Comparison of ENCODE assay signal across 23 cellular contexts in genomic region chr12:3107954-3108353, GRCh38. TPM values are rescaled to one million over a fixed set of nuclear protein-coding genes. Genes with fewer than 3 reads are reported as not detected.
DNase-seq lines count a peak whose midpoint lies in the region; FAIRE-seq and TF ChIP-seq lines count a peak whose summit lies in the region.
"Had no signal": no experiment of that assay in that cellular context is flagged by ENCODE, and none has a peak within 500 bp of the region (broad histone marks: within the 10 kb centered on the region; RNA-seq: fewer than 3 reads in every experiment).

No MANE protein-coding gene starts in this region.

- H3K27me3 ChIP-seq in breast epithelium: no peaks in the 10 kb centered on the region
- H3K27me3 ChIP-seq: BE2C, cardiac muscle cell, tibial nerve had no signal

- H3K4me1 ChIP-seq in breast epithelium: peaks cover 0 to 4% of the 10 kb centered on the region in 2 donors
- peaks cover 58 to 65% of the 10 kb centered on the region in 2 donors for H3K4me1 ChIP-seq in kidney (ENCODE audit: control insufficient read depth in 1 of 2, insufficient read depth in 1 of 2, low read depth in 1 of 2, low read length in 2 of 2)
- H3K4me1 ChIP-seq: prostate gland had no signal

- no peak overlapping the region for H3K27ac Mint-ChIP-seq in MCF 10A (ENCODE audit: low read depth, unreplicated experiment)

- TF ChIP-seq CTCF in MCF 10A (IDR thresholded peaks at IDR 0.05; ENCODE audit: unreplicated experiment): no peak
- no peak for TF ChIP-seq CTCF in breast epithelium (IDR thresholded peaks at IDR 0.05)
- no peak for TF ChIP-seq CTCF in kidney (IDR thresholded peaks at IDR 0.05; ENCODE audit: borderline replicate concordance, extremely low read depth, insufficient read depth)

- H3K36me3 Mint-ChIP-seq in MCF 10A (ENCODE audit: insufficient read depth, unreplicated experiment): no peaks in the 10 kb centered on the region

- POLR2A ChIA-PET in MCF 10A (lab: Yijun Ruan, JAX): no interaction called here

- H3K9me3 Mint-ChIP-seq in MCF 10A (ENCODE audit: unreplicated experiment): no peaks in the 10 kb centered on the region

- CTCF ChIA-PET in MCF 10A (lab: Yijun Ruan, JAX): no interaction called here

- H3K27ac ChIP-seq in breast epithelium (no peak overlapping the region), kidney (ENCODE audit: low read depth in 2 of 2, low read length in 2 of 2) (peak overlapping the region; percentile 62 to 75)
- H3K27ac ChIP-seq: cardiac muscle cell, prostate gland had no signal

- no peak for TF ChIP-seq POLR2A in breast epithelium (IDR thresholded peaks at IDR 0.05)

- no peak overlapping the region for H3K4me3 Mint-ChIP-seq in MCF 10A (ENCODE audit: unreplicated experiment)

- H3K27me3 Mint-ChIP-seq in MCF 10A (ENCODE audit: insufficient read depth, unreplicated experiment): no peaks in the 10 kb centered on the region

- FAIRE-seq in kidney (lab: Jason Lieb, UNC) (no peak), urothelium cell line (lab: Jason Lieb, UNC) (peak; percentile 79), frontal cortex (lab: Jason Lieb, UNC) (no peak)
- FAIRE-seq: small intestine had no signal

- H3K9ac ChIP-seq in kidney (ENCODE audit: low read length in 2 of 2): peak overlapping the region in 1 of 2 donors; percentile 63

- intact Hi-C loops in MCF 10A (cut with micrococcal nuclease) (no loop called here), breast epithelium (cut with DNase I; ENCODE audit: low total_unique reads) (no loop called here), kidney (cut with DNase I) (no loop called here)

- H3K36me3 ChIP-seq in breast epithelium (no peaks in the 10 kb centered on the region), kidney (ENCODE audit: control insufficient read depth in 1 of 2, insufficient read depth in 2 of 2, low read length in 2 of 2) (peaks cover 0 to 3% of the 10 kb centered on the region in 2 donors)
- H3K36me3 ChIP-seq: BE2C, cardiac muscle cell, prostate gland, tibial nerve had no signal

- DNase-seq in MCF 10A (ENCODE audit: unreplicated experiment): peak; percentile 49
- no peak for DNase-seq in breast epithelium (ENCODE audit: low spot score in 2 of 2)
- peak; percentile 48 for DNase-seq in amniotic epithelial cell (ENCODE audit: low read depth)
- no peak for DNase-seq in kidney
- no peak for DNase-seq in urothelium cell line (ENCODE audit: low spot score)
- DNase-seq in frontal cortex (ENCODE audit: low spot score in 2 of 2): no peak
- no peak for DNase-seq in medulla oblongata (ENCODE audit: extremely low spot score)
- no peak for DNase-seq in activated CD4-positive, alpha-beta T cell treated with anti-CD3 and anti-CD28 coated beads for 48 hours
- DNase-seq: 8988T; activated CD4-positive, alpha-beta T cell treated with anti-CD3 and anti-CD28 coated beads, Interleukin-2, amount 50 U/mL, for 1 hour; activated CD8-positive, alpha-beta memory T cell treated with anti-CD3 and anti-CD28 coated beads, Interleukin-2, amount 50 U/mL, for 4 hours; BE2C; EL; foreskin fibroblast; hypothalamus; NCI-H510A treated with DMSO at 0.1 percent for 48 hours; SHP77; small intestine; stimulated activated CD4-positive, alpha-beta T cell treated with anti-CD3 and anti-CD28 coated beads, Interleukin-2, amount 100 ng/mL, for 48 hours; stimulated activated naive CD4-positive, alpha-beta T cell treated with Interleukin-2 at 50 U/mL for 16 hours had no signal

- no TSS peak for BruUV-seq in MCF 10A (replicated peaks; lab: Mats Ljungman, UMichigan)

- H3K4me3 ChIP-seq in breast epithelium (no peak overlapping the region), kidney (ENCODE audit: low read length in 2 of 2) (no peak overlapping the region)
- H3K4me3 ChIP-seq: cardiac muscle cell, prostate gland, tibial nerve had no signal

- H3K4me1 Mint-ChIP-seq in MCF 10A (ENCODE audit: insufficient read depth, unreplicated experiment): peaks cover 7% of the 10 kb centered on the region

- H3K9me3 ChIP-seq in breast epithelium (no peaks in the 10 kb centered on the region), kidney (ENCODE audit: control insufficient read depth in 1 of 2, low read length in 2 of 2) (no peaks in the 10 kb centered on the region)
- H3K9me3 ChIP-seq: BE2C, prostate gland, tibial nerve had no signal

RNA-seq across cellular contexts. Expression of gene TSPAN9, which starts 30.8 kb away (rescaled TPM):
- 12.6 and 13.4 TPM in 2 replicates for total RNA-seq in MCF 10A (2022)
- 10 to 100 TPM; 16.8 to 44.9 (median 36.9) TPM for total RNA-seq in breast epithelium
- total RNA-seq in kidney: 81.6 TPM
- 62.4 TPM for polyA plus RNA-seq in kidney (ENCODE audit: insufficient read depth, low read depth, low replicate concordance)
- 22.4 TPM for total RNA-seq in frontal cortex

Comparison
In these comparisons a context has a peak if more than half of its experiments do, and no peak if none do; other contexts are left out.
1. DNase-seq: peak in MCF 10A (single experiment) and amniotic epithelial cell (single experiment); none in breast epithelium (0 of 2), kidney (single experiment), urothelium cell line (single experiment), frontal cortex (0 of 2), medulla oblongata (single experiment) and activated CD4-positive, alpha-beta T cell treated with anti-CD3 and anti-CD28 coated beads for 48 hours (single experiment).
2. H3K27ac ChIP-seq: peak in kidney (2 of 2); none in breast epithelium (0 of 2).